Comparison of ENCODE assay signal across 25 cellular contexts in the genomic region with DNA sequence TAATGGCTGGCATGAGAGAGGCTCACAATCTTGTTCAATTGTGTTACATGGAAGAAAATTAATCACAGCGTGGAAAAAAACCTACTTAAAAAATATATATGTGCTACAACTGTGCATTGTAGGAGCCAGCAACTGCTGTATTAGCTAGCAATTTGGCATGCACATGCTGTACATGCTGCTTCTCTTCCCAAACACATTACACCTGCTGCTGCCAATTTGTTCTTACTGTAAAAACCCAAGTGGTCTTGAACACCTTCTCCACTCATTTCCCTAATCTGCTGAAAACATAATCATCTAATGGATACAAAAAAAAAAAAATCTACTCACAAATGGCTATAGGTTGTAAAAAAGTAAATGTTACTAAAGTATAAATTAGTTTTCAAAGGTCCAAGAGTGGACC.
"Had no signal": no experiment of that assay in that cellular context is flagged by ENCODE, and none has a peak within 500 bp of the region (broad histone marks: within the 10 kb centered on the region; RNA-seq: fewer than 3 reads in every experiment).

No MANE protein-coding gene starts in this region.

- H3K27ac Mint-ChIP-seq: activated B cell treated with CpG ODN at 0.5 μM for 24 hours; activated CD8-positive, alpha-beta T cell treated with anti-CD3 and anti-CD28 coated beads, Interleukin-2, amount 10 ng/mL, durations not matched to agents 7 days and 5 days; activated naive CD4-positive, alpha-beta T cell treated with anti-CD3 and anti-CD28 coated beads, Interleukin-2, amount 10 ng/mL, durations not matched to agents 7 days and 5 days; activated T-helper 1 cell treated with anti-CD3 and anti-CD28 coated beads, Interleukin-12 subunit alpha, Interleukin-12 subunit beta, Interleukin-2, Interleukin-4 antibody, amounts not matched to agents 30 ng/mL and 10 ng/mL and 1 ng/mL, durations not matched to agents 14 hours and 24 hours and 36 hours; brain had no signal

- DNase-seq: activated B cell treated with CpG ODN at 0.5 μM for 24 hours; activated CD4-positive, alpha-beta T cell treated with anti-CD3 and anti-CD28 coated beads for 1 hour; activated CD4-positive, alpha-beta T cell treated with anti-CD3 and anti-CD28 coated beads, Interleukin-2, amount 10 ng/mL, durations not matched to agents 7 days and 5 days; activated CD8-positive, alpha-beta memory T cell treated with anti-CD3 and anti-CD28 coated beads, Interleukin-2, amount 50 U/mL, for 48 hours; activated CD8-positive, alpha-beta T cell treated with anti-CD3 and anti-CD28 coated beads, Interleukin-2, amount 10 ng/mL, durations not matched to agents 7 days and 5 days; activated effector memory CD4-positive, alpha-beta T cell treated with anti-CD3 and anti-CD28 coated beads, Interleukin-2, amount 50 U/mL, for 16 hours; activated naive CD4-positive, alpha-beta T cell treated with anti-CD3 and anti-CD28 coated beads, Interleukin-2, amount 10 ng/mL, durations not matched to agents 7 days and 5 days; Karpas-422; NCI-H1105 treated with DMSO at 0.1 percent for 48 hours; NCI-H1436 treated with DMSO at 0.1 percent for 48 hours; NCI-H187; NCI-H2081; NCI-H2171; NCI-H2227 treated with DMSO at 0.1 percent for 48 hours; NCI-H446 treated with DMSO at 0.1 percent for 48 hours; NCI-H524 treated with DMSO at 0.1 percent for 48 hours; NCI-H748 treated with DMSO at 0.1 percent for 48 hours; SIG-M5; T-cell; T-helper 2 cell; T1000 had no signal

- H3K27ac ChIP-seq: SK-N-MC had no signal

- H3K27me3 Mint-ChIP-seq: activated B cell treated with CpG ODN at 0.5 μM for 24 hours; activated CD4-positive, alpha-beta T cell treated with anti-CD3 and anti-CD28 coated beads, Interleukin-2, amount 10 ng/mL, durations not matched to agents 7 days and 5 days; activated naive CD4-positive, alpha-beta T cell treated with anti-CD3 and anti-CD28 coated beads, Interleukin-2, amount 10 ng/mL, durations not matched to agents 7 days and 5 days; T-cell had no signal

- H3K4me1 Mint-ChIP-seq: activated B cell treated with CpG ODN at 0.5 μM for 24 hours had no signal

- H3K36me3 Mint-ChIP-seq: brain had no signal

- ATAC-seq: activated CD8-positive, alpha-beta T cell treated with anti-CD3 and anti-CD28 coated beads, Interleukin-2, amount 10 ng/mL, durations not matched to agents 7 days and 5 days; K562; T-cell had no signal

- H3K4me3 ChIP-seq: K562, SK-N-MC had no signal

- H3K4me3 Mint-ChIP-seq: activated B cell treated with CpG ODN at 0.5 μM for 24 hours; activated CD4-positive, alpha-beta T cell treated with anti-CD3 and anti-CD28 coated beads, Interleukin-2, amount 10 ng/mL, durations not matched to agents 7 days and 5 days; activated CD8-positive, alpha-beta T cell treated with anti-CD3 and anti-CD28 coated beads, Interleukin-2, amount 10 ng/mL, durations not matched to agents 7 days and 5 days; activated naive CD4-positive, alpha-beta T cell treated with anti-CD3 and anti-CD28 coated beads, Interleukin-2, amount 10 ng/mL, durations not matched to agents 7 days and 5 days; activated T-helper 1 cell treated with anti-CD3 and anti-CD28 coated beads, Interleukin-12 subunit alpha, Interleukin-12 subunit beta, Interleukin-2, Interleukin-4 antibody, amounts not matched to agents 30 ng/mL and 10 ng/mL and 1 ng/mL, durations not matched to agents 14 hours and 24 hours and 36 hours; brain; T-cell had no signal
